ENCODE assay signal across 9 cellular contexts in the genomic region with DNA sequence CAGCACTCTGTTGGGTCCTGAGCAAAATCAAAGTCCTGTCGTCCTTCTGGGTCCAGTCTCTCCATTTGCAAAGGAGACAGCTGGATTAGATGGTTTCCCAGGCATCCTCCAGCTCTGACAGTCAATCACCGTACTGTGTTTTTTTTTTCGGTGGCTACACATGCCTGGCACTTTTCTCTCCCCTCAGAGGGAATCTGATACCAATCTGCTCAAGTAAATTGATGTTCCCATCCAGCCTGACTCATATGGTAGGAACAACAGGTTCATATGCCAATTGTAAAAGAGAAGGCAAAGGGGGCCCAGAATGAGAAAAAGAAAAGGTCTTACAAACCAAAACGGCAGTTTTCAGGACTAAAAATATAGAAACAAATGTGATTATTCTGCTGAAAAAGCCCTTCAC. TPM values are rescaled to one million over a fixed set of nuclear protein-coding genes. Genes with fewer than 3 reads are reported as not detected.
DNase-seq lines count a peak whose midpoint lies in the region; ATAC-seq and TF ChIP-seq lines count a peak whose summit lies in the region.
"Had no signal": no experiment of that assay in that cellular context is flagged by ENCODE, and none has a peak within 500 bp of the region (broad histone marks: within the 10 kb centered on the region; RNA-seq: fewer than 3 reads in every experiment).

No MANE protein-coding gene starts in this region.

- TF ChIP-seq CTCF in activated B cell treated with CpG ODN at 0.5 μM for 24 hours (IDR thresholded peaks at IDR 0.05) (no peak), suprapubic skin (IDR thresholded peaks at IDR 0.05) (no peak), testis (IDR thresholded peaks at IDR 0.05) (no peak)

- intact Hi-C loops in activated B cell treated with CpG ODN at 0.5 μM for 24 hours (cut with micrococcal nuclease) (loop anchor here (1.0 to 10.0 kb wide), 4 partner anchors 10 to 550 kb away; a partner anchor contains a TSS), testis (cut with DNase I; ENCODE audit: low total_unique reads) (no loop called here)

- H3K4me3 ChIP-seq in iPS-20b (ENCODE audit: low read length) (peak overlapping the region; percentile 83), suprapubic skin (peak overlapping the region; percentile 70), testis (no peak overlapping the region)

- POLR2A ChIA-PET in activated B cell treated with CpG ODN at 0.5 μM for 24 hours (lab: Charles Lee) = interaction anchor here (0.8 to 3.2 kb wide), 9 partner anchors 9 to 537 kb away, joined by 3 to 48 read pairs (median 4); a partner anchor contains a TSS

- peaks cover 7% of the 10 kb centered on the region for H3K27me3 Mint-ChIP-seq in activated CD8-positive, alpha-beta memory T cell treated with anti-CD3 and anti-CD28 coated beads, Interleukin-2, amount 10 ng/mL, durations not matched to agents 7 days and 5 days
- no peaks in the 10 kb centered on the region for H3K27me3 Mint-ChIP-seq in activated B cell treated with CpG ODN at 0.5 μM for 24 hours

- H3K36me3 ChIP-seq in iPS-20b (ENCODE audit: insufficient read depth, low read depth, low read length) (0 out of 2 replicates have a peak, but pooled peaks cover under 1% of the 10 kb centered on the region), suprapubic skin (peaks cover 5% of the 10 kb centered on the region), testis (ENCODE audit: low read depth, missing control alignments) (no peaks in the 10 kb centered on the region)

- H3K9me3 ChIP-seq in iPS-20b (ENCODE audit: insufficient read depth, low read depth, low read length) = no peaks in the 10 kb centered on the region
- H3K9me3 ChIP-seq in suprapubic skin = no peaks in the 10 kb centered on the region
- H3K9me3 ChIP-seq in testis = no peaks in the 10 kb centered on the region

- ATAC-seq in activated CD8-positive, alpha-beta memory T cell treated with anti-CD3 and anti-CD28 coated beads, Interleukin-2, amount 10 ng/mL, durations not matched to agents 7 days and 5 days = no peak
- ATAC-seq in activated B cell treated with CpG ODN at 0.5 μM for 24 hours (ENCODE audit: low read depth) = no peak
- no peak for ATAC-seq in HG03457 (IDR thresholded peaks at IDR 0.05; ENCODE audit: unreplicated experiment)

- H3K36me3 Mint-ChIP-seq in activated CD8-positive, alpha-beta memory T cell treated with anti-CD3 and anti-CD28 coated beads, Interleukin-2, amount 10 ng/mL, durations not matched to agents 7 days and 5 days = peaks cover 3% of the 10 kb centered on the region
- peaks cover 30% of the 10 kb centered on the region for H3K36me3 Mint-ChIP-seq in activated B cell treated with CpG ODN at 0.5 μM for 24 hours (ENCODE audit: low read depth)

- H3K27ac Mint-ChIP-seq in activated CD8-positive, alpha-beta memory T cell treated with anti-CD3 and anti-CD28 coated beads, Interleukin-2, amount 10 ng/mL, durations not matched to agents 7 days and 5 days = no peak overlapping the region
- H3K27ac Mint-ChIP-seq in activated B cell treated with CpG ODN at 0.5 μM for 24 hours = no peak overlapping the region

- TF ChIP-seq POLR2A in suprapubic skin (IDR thresholded peaks at IDR 0.05) (no peak), testis (IDR thresholded peaks at IDR 0.05) (no peak), erythroblast (IDR thresholded peaks at IDR 0.05; ENCODE audit: low read length) (no peak)

- peaks cover 22% of the 10 kb centered on the region for H3K4me1 ChIP-seq in iPS-20b (ENCODE audit: insufficient read depth, low read length)
- H3K4me1 ChIP-seq in suprapubic skin = peaks cover 18% of the 10 kb centered on the region
- peaks cover 19% of the 10 kb centered on the region for H3K4me1 ChIP-seq in testis

- H3K4me3 Mint-ChIP-seq in activated CD8-positive, alpha-beta memory T cell treated with anti-CD3 and anti-CD28 coated beads, Interleukin-2, amount 10 ng/mL, durations not matched to agents 7 days and 5 days = peak overlapping the region; percentile 60
- H3K4me3 Mint-ChIP-seq in activated B cell treated with CpG ODN at 0.5 μM for 24 hours = peak overlapping the region; percentile 92

- H3K9ac ChIP-seq in iPS-20b (ENCODE audit: low read depth, low read length) = peak overlapping the region; percentile 71; the same call in 1 of the 2 replicates

- CTCF ChIA-PET in activated CD8-positive, alpha-beta memory T cell treated with anti-CD3 and anti-CD28 coated beads, Interleukin-2, amount 10 ng/mL, durations not matched to agents 7 days and 5 days (lab: Charles Lee) = interaction anchor here (0.8 to 1.3 kb wide), 2 partner anchors 9 to 17 kb away, joined by 3 to 4 read pairs; no protein-coding TSS in a partner anchor
- CTCF ChIA-PET in activated B cell treated with CpG ODN at 0.5 μM for 24 hours (lab: Charles Lee) = no interaction called here

- TF ChIP-seq EP300 in suprapubic skin (IDR thresholded peaks at IDR 0.05) = no peak

- H3K27me3 ChIP-seq in iPS-20b (ENCODE audit: insufficient read depth, low read length) (no peaks in the 10 kb centered on the region; the same call in 1 of the 2 replicates), suprapubic skin (no peaks in the 10 kb centered on the region), testis (no peaks in the 10 kb centered on the region)

- WGBS in suprapubic skin = 62% methylated on average over 4 of the region's 4 CpGs
- 41 to 42% methylated on average over 4 of the region's 4 CpGs for WGBS in testis, 2 donors

- no peaks in the 10 kb centered on the region for H3K9me3 Mint-ChIP-seq in activated CD8-positive, alpha-beta memory T cell treated with anti-CD3 and anti-CD28 coated beads, Interleukin-2, amount 10 ng/mL, durations not matched to agents 7 days and 5 days (ENCODE audit: low read depth)
- no peaks in the 10 kb centered on the region for H3K9me3 Mint-ChIP-seq in activated B cell treated with CpG ODN at 0.5 μM for 24 hours

- H3K27ac ChIP-seq in iPS-20b (ENCODE audit: low read length) = no peak overlapping the region
- H3K27ac ChIP-seq in suprapubic skin = no peak overlapping the region
- no peak overlapping the region for H3K27ac ChIP-seq in testis

- DNase-seq in activated CD8-positive, alpha-beta memory T cell treated with anti-CD3 and anti-CD28 coated beads, Interleukin-2, amount 10 ng/mL, durations not matched to agents 7 days and 5 days = no peak
- DNase-seq in activated CD8-positive, alpha-beta memory T cell treated with anti-CD3 and anti-CD28 coated beads, Interleukin-2, amount 50 U/mL, for 4 hours = no peak
- DNase-seq in activated B cell treated with CpG ODN at 0.5 μM for 24 hours (no peak), suprapubic skin (ENCODE audit: low spot score in 2 of 2) (no peak), testis (no peak), erythroblast (lab: John Stamatoyannopoulos, UW) (no peak)
- DNase-seq: NCI-H1436 treated with DMSO at 0.1 percent for 48 hours had no signal

- peaks cover 14% of the 10 kb centered on the region for H3K4me1 Mint-ChIP-seq in activated CD8-positive, alpha-beta memory T cell treated with anti-CD3 and anti-CD28 coated beads, Interleukin-2, amount 10 ng/mL, durations not matched to agents 7 days and 5 days
- H3K4me1 Mint-ChIP-seq in activated B cell treated with CpG ODN at 0.5 μM for 24 hours = peaks cover 52% of the 10 kb centered on the region

RNA-seq across cellular contexts. Expression of a gene that starts 1.2 kb away (rescaled TPM):
- total RNA-seq in activated CD8-positive, alpha-beta memory T cell treated with anti-CD3 and anti-CD28 coated beads, Interleukin-2, amount 10 ng/mL, durations not matched to agents 7 days and 5 days = 1 to 10 TPM; 1.3 to 2.6 TPM
- total RNA-seq in activated B cell treated with CpG ODN at 0.5 μM for 24 hours = 29.8 and 39.4 TPM in 2 replicates
- total RNA-seq in suprapubic skin = 1 to 10 TPM; 2.7 to 4.7 (median 3.2) TPM
- 10 to 100 TPM; 28.3 to 31.7 TPM for total RNA-seq in testis
- 28.7 TPM for polyA plus RNA-seq in testis (ENCODE audit: insufficient read depth, low read depth, low replicate concordance)

RNA-seq across cellular contexts. Expression of a gene that starts 17.4 kb away (rescaled TPM):
- 100 to 1,000 TPM in 1 of 2 experiments, 10 to 100 TPM in 1; 91.6 to 113 TPM for total RNA-seq in activated CD8-positive, alpha-beta memory T cell treated with anti-CD3 and anti-CD28 coated beads, Interleukin-2, amount 10 ng/mL, durations not matched to agents 7 days and 5 days
- total RNA-seq in activated B cell treated with CpG ODN at 0.5 μM for 24 hours (77.8 and 80.3 TPM in 2 replicates), suprapubic skin (10 to 100 TPM; 44.3 to 82.1 (median 76.0) TPM), testis (100 to 1,000 TPM in 1 of 2 donors, 10 to 100 TPM in 1; 96.5 to 113 TPM)
- 126 TPM for polyA plus RNA-seq in testis (ENCODE audit: insufficient read depth, low read depth, low replicate concordance)

Comparison
In these comparisons a context has a peak if more than half of its experiments do, and no peak if none do; other contexts are left out.
1. H3K4me3 ChIP-seq: peak in iPS-20b (single experiment) and suprapubic skin (single experiment); none in testis (0 of 2).